ENCODE assay signal across 8 cellular contexts in genomic region chr22:21015051-21016006, GRCh38. TPM values are rescaled to one million over a fixed set of nuclear protein-coding genes. Genes with fewer than 3 reads are reported as not detected.
DNase-seq lines count a peak whose midpoint lies in the region; ATAC-seq and TF ChIP-seq lines count a peak whose summit lies in the region.

P2RX6 (plus strand) TSS chr22:21015165; CDS start chr22:21015175, 10 bp downstream.

- H3K9me3 Mint-ChIP-seq in activated CD8-positive, alpha-beta T cell treated with anti-CD3 and anti-CD28 coated beads, Interleukin-2, amount 10 ng/mL, durations not matched to agents 7 days and 5 days (ENCODE audit: insufficient read depth): no peaks in the 10 kb centered on the region

- H3K27ac Mint-ChIP-seq in activated CD8-positive, alpha-beta T cell treated with anti-CD3 and anti-CD28 coated beads, Interleukin-2, amount 10 ng/mL, durations not matched to agents 7 days and 5 days: peak within 1 kb of the TSS; percentile 51

- TF ChIP-seq POLR2A in spleen (IDR thresholded peaks at IDR 0.05): no peak

- no peaks in the 10 kb centered on the region for H3K36me3 Mint-ChIP-seq in activated CD8-positive, alpha-beta T cell treated with anti-CD3 and anti-CD28 coated beads, Interleukin-2, amount 10 ng/mL, durations not matched to agents 7 days and 5 days (ENCODE audit: low read depth)

- H3K4me1 ChIP-seq in right atrium auricular region (peaks cover 3 to 27% of the 10 kb centered on the region in 2 donors), spleen (peaks cover 13 to 37% (median 25%) of the 10 kb centered on the region in 6 donors)

- H3K36me3 ChIP-seq in right atrium auricular region (no peaks in the 10 kb centered on the region), spleen (no peaks in the 10 kb centered on the region)

- POLR2A ChIA-PET in activated CD8-positive, alpha-beta T cell treated with anti-CD3 and anti-CD28 coated beads, Interleukin-2, amount 10 ng/mL, durations not matched to agents 7 days and 5 days (lab: Charles Lee): interaction anchor here (0.5 kb wide), 1 partner anchor 454 kb away, joined by 3 read pairs; no protein-coding TSS in a partner anchor

- CTCF ChIA-PET in activated CD8-positive, alpha-beta T cell treated with anti-CD3 and anti-CD28 coated beads, Interleukin-2, amount 10 ng/mL, durations not matched to agents 7 days and 5 days (lab: Charles Lee): no interaction called here

- H3K4me3 ChIP-seq in HL-60 (replicated peaks; ENCODE audit: insufficient read depth, low read length) (peak within 1 kb of the TSS; percentile 25), right atrium auricular region (peak within 1 kb of the TSS; percentile 34 to 52), spleen (peak within 1 kb of the TSS; percentile 32 to 74 (median 48))

- TF ChIP-seq CTCF in HL-60 (IDR thresholded peaks at IDR 0.05; ENCODE audit: insufficient read depth, low read length): no peak
- TF ChIP-seq CTCF in right atrium auricular region (IDR thresholded peaks at IDR 0.05): no peak
- no peak for TF ChIP-seq CTCF in spleen (IDR thresholded peaks at IDR 0.05 in 8 of 11, conservative IDR thresholded peaks at IDR 0.05 in 3 of 11)

- H3K4me1 Mint-ChIP-seq in activated CD8-positive, alpha-beta T cell treated with anti-CD3 and anti-CD28 coated beads, Interleukin-2, amount 10 ng/mL, durations not matched to agents 7 days and 5 days (ENCODE audit: low read depth): peaks cover 19% of the 10 kb centered on the region

- H3K4me3 Mint-ChIP-seq in activated CD8-positive, alpha-beta T cell treated with anti-CD3 and anti-CD28 coated beads, Interleukin-2, amount 10 ng/mL, durations not matched to agents 7 days and 5 days: peak within 1 kb of the TSS; percentile 69

- H3K27me3 Mint-ChIP-seq in activated CD8-positive, alpha-beta T cell treated with anti-CD3 and anti-CD28 coated beads, Interleukin-2, amount 10 ng/mL, durations not matched to agents 7 days and 5 days (ENCODE audit: low read depth): peaks cover 9% of the 10 kb centered on the region

- H3K27ac ChIP-seq in HL-60 (replicated peaks): no peak within 1 kb of the TSS
- H3K27ac ChIP-seq in right atrium auricular region: peak within 1 kb of the TSS; percentile 61 to 62
- peak within 1 kb of the TSS; percentile 39 to 85 (median 78) for H3K27ac ChIP-seq in spleen

- intact Hi-C loops in spleen (cut with DNase I; ENCODE audit: low total_unique reads): loop anchor here (10.0 kb wide), 1 partner anchor 51 kb away; the partner anchor contains the start of gene AIFM3

- 50 to 70% (median 56%) methylated on average over 18 of the region's 18 CpGs for WGBS in spleen, 5 donors

- DNase-seq in HL-60 (ENCODE audit: low read depth in 1 of 2, low spot score in 1 of 2) (no peak), right atrium auricular region (ENCODE audit: low spot score) (no peak), spleen (peak; percentile 61), SK-N-DZ (ENCODE audit: low spot score) (no peak)
- no peak for DNase-seq in activated CD8-positive, alpha-beta T cell treated with anti-CD3 and anti-CD28 coated beads, Interleukin-2, amount 10 ng/mL, durations not matched to agents 7 days and 5 days
- no peak for DNase-seq in stimulated activated CD4-positive, alpha-beta T cell treated with anti-CD3 and anti-CD28 coated beads, Interleukin-4, amount 100 ng/mL, for 1 hour

- H3K27me3 ChIP-seq in HL-60 (ENCODE audit: insufficient read depth, poor library complexity, severe bottlenecking) (peaks cover 24% of the 10 kb centered on the region), right atrium auricular region (no peaks in the 10 kb centered on the region), spleen (replicated peaks in 1 of 7) (peaks cover 0 to 12% (median 0%) of the 10 kb centered on the region in 7 donors)

- H3K9me3 ChIP-seq in right atrium auricular region (no peaks in the 10 kb centered on the region), spleen (no peaks in the 10 kb centered on the region)

- no peak for ATAC-seq in activated CD8-positive, alpha-beta T cell treated with anti-CD3 and anti-CD28 coated beads, Interleukin-2, amount 10 ng/mL, durations not matched to agents 7 days and 5 days
- ATAC-seq in GM19351 (IDR thresholded peaks at IDR 0.05; ENCODE audit: unreplicated experiment): no peak
- no peak for ATAC-seq in GM19328 (IDR thresholded peaks at IDR 0.05; ENCODE audit: unreplicated experiment)

RNA-seq across cellular contexts. Expression of gene P2RX6, which starts in this region (rescaled TPM):
- total RNA-seq in activated CD8-positive, alpha-beta T cell treated with anti-CD3 and anti-CD28 coated beads, Interleukin-2, amount 10 ng/mL, durations not matched to agents 7 days and 5 days: under 1 TPM; 0.50 to 0.63 TPM
- total RNA-seq in right atrium auricular region (1 to 10 TPM; 1.0 to 5.4 TPM), spleen (10 to 100 TPM in 2 of 7 donors, 1 to 10 TPM in 5; 3.2 to 14.4 (median 4.5) TPM)
- polyA plus RNA-seq in spleen: 1 to 10 TPM in 2 of 3 donors, under 1 TPM in 1; 0.86 to 5.6 (median 2.7) TPM
- 0.71 and 0.73 TPM in 2 replicates for polyA plus RNA-seq in SK-N-DZ (2014; cell fraction: cytosol; rRNA removed)
- polyA plus RNA-seq in SK-N-DZ (2014; cell fraction: nucleus; rRNA removed): 5.6 and 7.9 TPM in 2 replicates
